Comparison of ENCODE assay signal across 21 cellular contexts in genomic region chr12:26452511-26452910, GRCh38.
"Had no signal": no experiment of that assay in that cellular context is flagged by ENCODE, and none has a peak within 500 bp of the region (broad histone marks: within the 10 kb centered on the region; RNA-seq: fewer than 3 reads in every experiment).

No MANE protein-coding gene starts in this region.

- H3K27ac Mint-ChIP-seq: activated B cell treated with CpG ODN at 0.5 μM for 24 hours; activated CD4-positive, alpha-beta T cell treated with anti-CD3 and anti-CD28 coated beads for 36 hours; activated naive CD8-positive, alpha-beta T cell treated with anti-CD3 and anti-CD28 coated beads for 36 hours; activated T-helper 2 cell treated with anti-CD3 and anti-CD28 coated beads, Interferon-gamma antibody, Interleukin-2, Interleukin-4, amounts not matched to agents 10 μg/mL and 5 μg/mL and 100 μg/mL, durations not matched to agents 14 hours and 24 hours and 36 hours; nephron progenitor cell; stimulated activated effector memory CD8-positive, alpha-beta T cell treated with anti-CD3 and anti-CD28 coated beads, Interleukin-12 subunit alpha, Interleukin-12 subunit beta, amount 100 ng/mL, for 72 hours had no signal

- H3K4me1 ChIP-seq: stomach, suprapubic skin, tibial nerve had no signal

- H3K36me3 Mint-ChIP-seq: stimulated activated effector memory CD8-positive, alpha-beta T cell treated with anti-CD3 and anti-CD28 coated beads, Interleukin-12 subunit alpha, Interleukin-12 subunit beta, amount 100 ng/mL, for 72 hours had no signal

- H3K4me3 ChIP-seq: hepatocyte, left ventricle myocardium inferior, mucosa of descending colon, pancreas, stomach, suprapubic skin, tibial nerve had no signal

- ATAC-seq: activated CD4-positive, alpha-beta T cell treated with anti-CD3 and anti-CD28 coated beads for 36 hours; activated T-cell treated with anti-CD3 and anti-CD28 coated beads, Interleukin-2, amount 50 U/mL, for 4 hours; mucosa of descending colon; pancreas; sciatic nerve; stimulated activated effector memory CD8-positive, alpha-beta T cell treated with anti-CD3 and anti-CD28 coated beads, Interleukin-12 subunit alpha, Interleukin-12 subunit beta, amount 100 ng/mL, for 72 hours had no signal

- H3K27ac ChIP-seq: hepatocyte, left ventricle myocardium inferior, pancreas, stomach, suprapubic skin, tibial nerve had no signal

- H3K36me3 ChIP-seq: pancreas, suprapubic skin, tibial nerve had no signal

- H3K4me1 Mint-ChIP-seq: activated CD4-positive, alpha-beta T cell treated with anti-CD3 and anti-CD28 coated beads for 36 hours; activated naive CD8-positive, alpha-beta T cell treated with anti-CD3 and anti-CD28 coated beads for 36 hours; central memory CD8-positive, alpha-beta T cell; nephron progenitor cell had no signal

- H3K4me3 Mint-ChIP-seq: activated B cell treated with CpG ODN at 0.5 μM for 24 hours; activated CD4-positive, alpha-beta T cell treated with anti-CD3 and anti-CD28 coated beads for 36 hours; activated naive CD8-positive, alpha-beta T cell treated with anti-CD3 and anti-CD28 coated beads for 36 hours; activated T-cell treated with anti-CD3 and anti-CD28 coated beads, Interleukin-2, amount 50 U/mL, for 4 hours; central memory CD8-positive, alpha-beta T cell; nephron progenitor cell; stimulated activated effector memory CD8-positive, alpha-beta T cell treated with anti-CD3 and anti-CD28 coated beads, Interleukin-12 subunit alpha, Interleukin-12 subunit beta, amount 100 ng/mL, for 72 hours had no signal

- H3K27me3 Mint-ChIP-seq: activated B cell treated with CpG ODN at 0.5 μM for 24 hours; activated CD4-positive, alpha-beta T cell treated with anti-CD3 and anti-CD28 coated beads for 36 hours; activated naive CD8-positive, alpha-beta T cell treated with anti-CD3 and anti-CD28 coated beads for 36 hours; central memory CD8-positive, alpha-beta T cell had no signal

- H3K9me3 ChIP-seq: left ventricle myocardium inferior, mucosa of descending colon, pancreas, stomach, suprapubic skin, tibial nerve had no signal

- DNase-seq: activated B cell treated with CpG ODN at 0.5 μM for 24 hours; activated CD4-positive, alpha-beta T cell treated with anti-CD3 and anti-CD28 coated beads for 36 hours; activated CD4-positive, alpha-beta T cell treated with anti-CD3 and anti-CD28 coated beads, Interleukin-2, amount 50 U/mL, for 48 hours; activated CD8-positive, alpha-beta memory T cell treated with anti-CD3 and anti-CD28 coated beads, Interleukin-2, amount 50 U/mL, for 48 hours; activated naive CD4-positive, alpha-beta T cell; activated naive CD8-positive, alpha-beta T cell treated with anti-CD3 and anti-CD28 coated beads for 36 hours; activated T-cell treated with anti-CD3 and anti-CD28 coated beads, Interleukin-2, amount 50 U/mL, for 4 hours; left ventricle myocardium inferior; mucosa of descending colon; nephron progenitor cell; pancreas; small intestine; stimulated activated CD4-positive, alpha-beta T cell treated with anti-CD3 and anti-CD28 coated beads, Interleukin-2, amount 100 ng/mL, for 24 hours; stomach had no signal

- H3K27me3 ChIP-seq: hepatocyte, pancreas, stomach, suprapubic skin, tibial nerve had no signal

- H3K9me3 Mint-ChIP-seq: activated B cell treated with CpG ODN at 0.5 μM for 24 hours; activated naive CD8-positive, alpha-beta T cell treated with anti-CD3 and anti-CD28 coated beads for 36 hours; activated T-cell treated with anti-CD3 and anti-CD28 coated beads, Interleukin-2, amount 50 U/mL, for 4 hours; activated T-helper 2 cell treated with anti-CD3 and anti-CD28 coated beads, Interferon-gamma antibody, Interleukin-2, Interleukin-4, amounts not matched to agents 10 μg/mL and 5 μg/mL and 100 μg/mL, durations not matched to agents 14 hours and 24 hours and 36 hours; central memory CD8-positive, alpha-beta T cell; nephron progenitor cell; stimulated activated effector memory CD8-positive, alpha-beta T cell treated with anti-CD3 and anti-CD28 coated beads, Interleukin-12 subunit alpha, Interleukin-12 subunit beta, amount 100 ng/mL, for 72 hours had no signal
